8 cellular contexts compared by ENCODE assay signal in genomic region chr21:46285206-46285661, GRCh38. TPM values are rescaled to one million over a fixed set of nuclear protein-coding genes. Genes with fewer than 3 reads are reported as not detected.
DNase-seq lines count a peak whose midpoint lies in the region; ATAC-seq and TF ChIP-seq lines count a peak whose summit lies in the region.

Gene MCM3AP (minus strand): TSS chr21:46285611. CDS start chr21:46285286, 325 bp downstream.

- ATAC-seq in GM18873 (IDR thresholded peaks at IDR 0.05; ENCODE audit: low FRiP score, unreplicated experiment) (no peak), GM21717 (IDR thresholded peaks at IDR 0.05; ENCODE audit: unreplicated experiment) (no peak)

- H3K27me3 ChIP-seq in colonic mucosa = no peaks in the 10 kb centered on the region

- H3K27ac ChIP-seq in colonic mucosa (peak within 1 kb of the TSS; percentile 89), urinary bladder (ENCODE audit: low read depth) (peak within 1 kb of the TSS; percentile 94)

- H3K4me3 ChIP-seq in colonic mucosa (peak within 1 kb of the TSS; percentile 73), urinary bladder (ENCODE audit: low read depth, low read length) (peak within 1 kb of the TSS; percentile 93)

- WGBS in urinary bladder = 34% methylated on average over 6 of the region's 6 CpGs

- peak within 1 kb of the TSS; percentile 75 to 99 for H3K9ac ChIP-seq in colonic mucosa (ENCODE audit: low read depth in 2 of 2, low read length in 2 of 2)

- DNase-seq in A172 (ENCODE audit: low spot score) (no peak), LHCN-M2 (ENCODE audit: low read depth) (no peak), colonic mucosa (no peak), mesenteric fat pad (ENCODE audit: low spot score) (no peak), NCI-H1930 (lab: John Stamatoyannopoulos, UW) (no peak)

- intact Hi-C loops in colonic mucosa (cut with DNase I) = loop anchor here (5.0 kb wide), 1 partner anchor 37 kb away; the partner anchor contains the start of genes C21orf58 and PCNT

- no peak for TF ChIP-seq CTCF in colonic mucosa (IDR thresholded peaks at IDR 0.05)

- no peaks in the 10 kb centered on the region for H3K9me3 ChIP-seq in colonic mucosa

- H3K36me3 ChIP-seq in colonic mucosa = peaks cover 9% of the 10 kb centered on the region
- no peaks in the 10 kb centered on the region for H3K36me3 ChIP-seq in urinary bladder (ENCODE audit: insufficient read depth)

- H3K4me1 ChIP-seq in colonic mucosa (peaks cover 29% of the 10 kb centered on the region), urinary bladder (ENCODE audit: insufficient read depth) (peaks cover 3% of the 10 kb centered on the region)

RNA-seq across cellular contexts. Expression of gene MCM3AP, which starts in this region (rescaled TPM):
- 57.6 and 61.7 TPM in 2 replicates for total RNA-seq in A172 (2014; rRNA removed; shearing (Covaris generic))
- total RNA-seq in LHCN-M2 (2014; rRNA removed) (79.3 and 81.1 TPM in 2 replicates), colonic mucosa (100 to 1,000 TPM in 1 of 2 donors, 10 to 100 TPM in 1; 68.4 to 112 TPM), mesenteric fat pad (89.8 TPM), urinary bladder (65.0 TPM)
- polyA plus RNA-seq in LHCN-M2 (2012) = 39.9 TPM
- 52.9 TPM for polyA plus RNA-seq in urinary bladder
